17 cellular contexts compared by ENCODE assay signal in genomic region chr6:117531346-117531745, GRCh38. TPM values are rescaled to one million over a fixed set of nuclear protein-coding genes. Genes with fewer than 3 reads are reported as not detected.
A peak's percentile ranks its signal among the peaks of the same experiment; 100 is the strongest.
DNase-seq lines count a peak whose midpoint lies in the region; TF ChIP-seq lines count a peak whose summit lies in the region.
"Had no signal": no experiment of that assay in that cellular context is flagged by ENCODE, and none has a peak within 500 bp of the region (broad histone marks: within the 10 kb centered on the region; RNA-seq: fewer than 3 reads in every experiment).

No MANE protein-coding gene starts in this region.

- H3K4me3 Mint-ChIP-seq in CD14-positive monocyte: no peak overlapping the region
- H3K4me3 Mint-ChIP-seq: activated CD4-positive, alpha-beta T cell treated with anti-CD3 and anti-CD28 coated beads for 36 hours; H9 had no signal

- DNase-seq in NCI-H82 (lab: John Stamatoyannopoulos, UW) (peak; percentile 17), NCI-H82 treated with DMSO at 0.1 percent for 48 hours (lab: John Stamatoyannopoulos, UW; ENCODE audit: unreplicated experiment) (no peak), adipocyte (ENCODE audit: low read depth) (peak; percentile 24), mesendoderm (peak; percentile 31), CD14-positive monocyte (ENCODE audit: low spot score) (no peak)
- DNase-seq in stimulated activated CD8-positive, alpha-beta memory T cell treated with anti-CD3 and anti-CD28 coated beads, Interleukin-4, amount 100 ng/mL, for 48 hours: no peak
- DNase-seq in stimulated activated CD4-positive, alpha-beta T cell treated with anti-CD3 and anti-CD28 coated beads, Interleukin-2, amount 100 ng/mL, for 24 hours: no peak
- DNase-seq: activated CD4-positive, alpha-beta T cell treated with anti-CD3 and anti-CD28 coated beads for 36 hours; activated CD8-positive, alpha-beta memory T cell treated with anti-CD3 and anti-CD28 coated beads, Interleukin-2, amount 50 U/mL, for 4 hours; activated gamma-delta T cell treated with Interleukin-2 at 50 U/mL for 16 hours; dorsolateral prefrontal cortex; H9; kidney; NCI-H2029 treated with DMSO at 0.1 percent for 48 hours; RPMI8226; T-helper 2 cell had no signal

- H3K18ac ChIP-seq in mesendoderm (ENCODE audit: low read length): no peak overlapping the region

- H2BK120ac ChIP-seq in mesendoderm (ENCODE audit: low read depth, low read length): no peak overlapping the region

- H3K79me2 ChIP-seq in mesendoderm (ENCODE audit: control insufficient read depth, insufficient read depth, low read length): no peaks in the 10 kb centered on the region

- H3K9ac ChIP-seq in adipocyte (ENCODE audit: low read length) (peak overlapping the region; percentile 55), mesendoderm (ENCODE audit: low read length) (no peak overlapping the region), subcutaneous abdominal adipose tissue (ENCODE audit: low read length in 5 of 5) (peak overlapping the region in 1 of 5 donors; percentile 28)

- no CpG with 5 or more reads among the region's 6 CpGs for WGBS in mesendoderm (ENCODE audit: extremely low coverage, insufficient coverage, low lambda C conversion rate)

- no peaks in the 10 kb centered on the region for H3K27me3 ChIP-seq in adipocyte (replicated peaks; ENCODE audit: control insufficient read depth, insufficient read depth, low read length)
- no peaks in the 10 kb centered on the region for H3K27me3 ChIP-seq in mesendoderm (ENCODE audit: insufficient read depth, low read length, poor library complexity)
- no peaks in the 10 kb centered on the region for H3K27me3 ChIP-seq in subcutaneous abdominal adipose tissue (ENCODE audit: control insufficient read depth in 5 of 5, insufficient read depth in 4 of 5, low read length in 5 of 5)
- H3K27me3 ChIP-seq: dorsolateral prefrontal cortex had no signal

- no peak overlapping the region for H2BK5ac ChIP-seq in mesendoderm (ENCODE audit: low read length)

- no peak overlapping the region for H3K56ac ChIP-seq in mesendoderm (ENCODE audit: low read length)

- H3K79me1 ChIP-seq in mesendoderm (ENCODE audit: low read length): no peaks in the 10 kb centered on the region

- peaks cover 4% of the 10 kb centered on the region for H3K4me1 Mint-ChIP-seq in CD14-positive monocyte
- H3K4me1 Mint-ChIP-seq: activated CD4-positive, alpha-beta T cell treated with anti-CD3 and anti-CD28 coated beads for 36 hours had no signal

- H3K4ac ChIP-seq in mesendoderm (ENCODE audit: low read depth, low read length): no peak overlapping the region

- H3K27ac ChIP-seq in mesendoderm (ENCODE audit: low read depth, low read length) (no peak overlapping the region), subcutaneous abdominal adipose tissue (ENCODE audit: low read depth, low read length) (peak overlapping the region; percentile 58)
- H3K27ac ChIP-seq: dorsolateral prefrontal cortex had no signal

- no peak overlapping the region for H3K4me2 ChIP-seq in mesendoderm (ENCODE audit: low read length)

- peaks cover 0 to 2% (median 0%) of the 10 kb centered on the region in 3 donors for H3K27me3 Mint-ChIP-seq in CD14-positive monocyte (ENCODE audit: low read depth in 3 of 3)

- no peak overlapping the region for H2AK5ac ChIP-seq in mesendoderm (ENCODE audit: low read length)

- peaks cover 22% of the 10 kb centered on the region for H3K4me1 ChIP-seq in adipocyte (ENCODE audit: control insufficient read depth, insufficient read depth, low read length)
- H3K4me1 ChIP-seq in mesendoderm (ENCODE audit: control insufficient read depth, low read depth, low read length): peaks cover 11% of the 10 kb centered on the region
- H3K4me1 ChIP-seq in subcutaneous abdominal adipose tissue (ENCODE audit: control insufficient read depth in 5 of 5, insufficient read depth in 5 of 5, low read length in 5 of 5): peaks cover 0 to 13% (median 8%) of the 10 kb centered on the region in 5 donors

- no peak overlapping the region for H3K23ac ChIP-seq in mesendoderm (ENCODE audit: low read length)

- H2BK15ac ChIP-seq in mesendoderm (replicated peaks; ENCODE audit: low read depth): no peak overlapping the region

- no peak overlapping the region for H4K5ac ChIP-seq in mesendoderm (ENCODE audit: low read length)

- peaks cover 0 to 1% of the 10 kb centered on the region in 2 donors for H3K36me3 Mint-ChIP-seq in CD14-positive monocyte

- H3K4me3 ChIP-seq in adipocyte (ENCODE audit: low read length): peak overlapping the region; percentile 59
- no peak overlapping the region for H3K4me3 ChIP-seq in mesendoderm (ENCODE audit: low read length)
- H3K4me3 ChIP-seq in subcutaneous abdominal adipose tissue (ENCODE audit: low read depth in 1 of 5, low read length in 5 of 5): no peak overlapping the region
- H3K4me3 ChIP-seq: dorsolateral prefrontal cortex had no signal

- peaks cover 8% of the 10 kb centered on the region for H3K36me3 ChIP-seq in adipocyte (ENCODE audit: control insufficient read depth, insufficient read depth, low read length, severe bottlenecking)
- no peaks in the 10 kb centered on the region for H3K36me3 ChIP-seq in mesendoderm (ENCODE audit: control insufficient read depth, insufficient read depth, low read length)
- H3K36me3 ChIP-seq in subcutaneous abdominal adipose tissue (ENCODE audit: control insufficient read depth in 5 of 5, insufficient read depth in 5 of 5, low read length in 5 of 5): peaks cover 0 to 7% (median 4%) of the 10 kb centered on the region in 5 donors

- H3K9me3 ChIP-seq in adipocyte (ENCODE audit: control insufficient read depth, low read length): no peaks in the 10 kb centered on the region
- H3K9me3 ChIP-seq in subcutaneous abdominal adipose tissue (ENCODE audit: control insufficient read depth in 5 of 5, low read length in 5 of 5): no peaks in the 10 kb centered on the region

- TF ChIP-seq CTCF in CD14-positive monocyte (IDR thresholded peaks at IDR 0.05): no peak

- intact Hi-C loops in CD14-positive monocyte (cut with micrococcal nuclease): no loop called here

- peak overlapping the region in 1 of 7 donors; percentile 22 for H3K27ac Mint-ChIP-seq in CD14-positive monocyte
- H3K27ac Mint-ChIP-seq: activated CD4-positive, alpha-beta T cell treated with anti-CD3 and anti-CD28 coated beads for 36 hours; H9 had no signal

- no peak overlapping the region for H4K8ac ChIP-seq in mesendoderm (ENCODE audit: low read depth, low read length)

- H3K9me3 Mint-ChIP-seq in CD14-positive monocyte: no peaks in the 10 kb centered on the region
- H3K9me3 Mint-ChIP-seq: H9 had no signal

RNA-seq across cellular contexts. Expression of gene DCBLD1, which starts 48.9 kb away (rescaled TPM):
- polyA plus RNA-seq in mesendoderm (2013, experiment 1 of 2): 9.6 TPM
- 9.6 TPM for polyA plus RNA-seq in mesendoderm (2013, experiment 2 of 2)
- 1 to 10 TPM; 3.1 to 3.3 TPM for polyA plus RNA-seq in CD14-positive monocyte

Comparison
In these comparisons a context has a peak if more than half of its experiments do, and no peak if none do; other contexts are left out.
1. DNase-seq: peak in NCI-H82 (single experiment), adipocyte (single experiment) and mesendoderm (single experiment); none in NCI-H82 treated with DMSO at 0.1 percent for 48 hours (single experiment), stimulated activated CD8-positive, alpha-beta memory T cell treated with anti-CD3 and anti-CD28 coated beads, Interleukin-4, amount 100 ng/mL, for 48 hours (single experiment), CD14-positive monocyte (single experiment) and stimulated activated CD4-positive, alpha-beta T cell treated with anti-CD3 and anti-CD28 coated beads, Interleukin-2, amount 100 ng/mL, for 24 hours (0 of 2).